ENCODE assay signal across 4 cellular contexts in the genomic region with DNA sequence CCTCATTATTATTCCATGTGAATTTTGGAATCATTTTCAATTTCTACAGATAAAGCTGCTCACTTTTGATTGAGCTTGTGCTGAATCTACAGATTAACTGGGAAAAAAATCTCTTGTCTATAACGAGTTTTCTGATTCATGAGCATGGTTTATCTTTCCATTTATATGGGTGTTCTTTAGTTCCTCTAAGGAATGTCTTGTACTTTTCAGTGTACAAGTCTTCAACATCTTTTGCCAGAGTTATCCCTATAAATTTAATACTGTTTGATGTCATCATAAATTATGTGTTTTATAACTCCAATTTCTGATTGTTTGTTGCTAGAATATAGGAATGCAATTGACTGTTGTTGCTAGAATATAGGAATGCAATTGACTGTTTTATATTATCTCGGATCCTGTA.
"Had no signal": no experiment of that assay in that cellular context is flagged by ENCODE, and none has a peak within 500 bp of the region (broad histone marks: within the 10 kb centered on the region; RNA-seq: fewer than 3 reads in every experiment).

No MANE protein-coding gene starts in this region.

- H3K27ac ChIP-seq: HL-60 had no signal

- H3K4me3 ChIP-seq: K562 had no signal

- DNase-seq: IMR-90, KBM-7 had no signal
